8 cellular contexts compared by ENCODE assay signal in genomic region chr15:75577401-75578205, GRCh38. TPM values are rescaled to one million over a fixed set of nuclear protein-coding genes. Genes with fewer than 3 reads are reported as not detected.
DNase-seq lines count a peak whose midpoint lies in the region; ATAC-seq and TF ChIP-seq lines count a peak whose summit lies in the region.

No MANE protein-coding gene starts in this region.

- intact Hi-C loops in heart left ventricle (cut with DNase I) (loop anchor here in 8 of 10 donors (2.0 to 10.0 kb wide), 8 partner anchors 35 to 125 kb away; partner anchors contain the start of genes SIN3A (in 2 of the 8) and SNUPN (in 2 of the 8)), Right ventricle myocardium inferior (cut with DNase I) (loop anchor here (2.0 to 10.0 kb wide), 4 partner anchors 45 to 125 kb away; partner anchors contain the start of genes SIN3A and SNUPN)

- TF ChIP-seq CTCF in heart left ventricle (IDR thresholded peaks at IDR 0.05) (no peak), nephron (IDR thresholded peaks at IDR 0.05; ENCODE audit: unreplicated experiment in 3 of 3) (no peak)

- H3K27ac ChIP-seq in heart left ventricle = peak overlapping the region; percentile 80 to 98 (median 92)
- H3K27ac ChIP-seq in epithelial cell of prostate = peak overlapping the region; percentile 78

- H3K4me1 ChIP-seq in heart left ventricle = peaks cover 0 to 40% (median 20%) of the 10 kb centered on the region in 12 donors

- H3K27me3 Mint-ChIP-seq in nephron (ENCODE audit: low read depth) = no peaks in the 10 kb centered on the region

- peaks cover 17% of the 10 kb centered on the region for H3K4me1 Mint-ChIP-seq in nephron

- no peaks in the 10 kb centered on the region for H3K9me3 Mint-ChIP-seq in nephron

- H3K36me3 ChIP-seq in heart left ventricle = no peaks in the 10 kb centered on the region

- H3K27me3 ChIP-seq in heart left ventricle = no peaks in the 10 kb centered on the region

- H3K36me3 Mint-ChIP-seq in nephron (ENCODE audit: low read depth) = peaks cover 8% of the 10 kb centered on the region

- peak overlapping the region; percentile 68 to 100 (median 88) for H3K4me3 ChIP-seq in heart left ventricle

- H3K27ac Mint-ChIP-seq in nephron = peak overlapping the region; percentile 85 to 97 (median 94)

- ATAC-seq in heart left ventricle = peak in 1 of 4 donors; percentile 17
- ATAC-seq in Right ventricle myocardium inferior = no peak
- ATAC-seq in SK-N-SH treated with all-trans-retinoic acid at 6 μM for 48 hours = peak; percentile 62
- no peak for ATAC-seq in GM21825 (IDR thresholded peaks at IDR 0.05; ENCODE audit: unreplicated experiment)
- ATAC-seq in HG02885 (IDR thresholded peaks at IDR 0.05; ENCODE audit: poor library complexity, unreplicated experiment) = no peak

- DNase-seq in heart left ventricle (no peak), Right ventricle myocardium inferior (ENCODE audit: missing footprints) (no peak), epithelial cell of prostate (ENCODE audit: low read depth, low spot score) (no peak), SW 1271 (lab: John Stamatoyannopoulos, UW) (no peak)

- TF ChIP-seq POLR2A in heart left ventricle (IDR thresholded peaks at IDR 0.05) = no peak

- H3K4me3 Mint-ChIP-seq in nephron = peak overlapping the region; percentile 93 to 97 (median 94)

- WGBS in heart left ventricle, 4 donors = 7 to 9% (median 8%) methylated on average over 13 of the region's 13 CpGs

- no peaks in the 10 kb centered on the region for H3K9me3 ChIP-seq in heart left ventricle

TF ChIP-seq in SK-N-SH treated with all-trans-retinoic acid at 6 μM for 48 hours, 23 proteins besides CTCF, POLR2A, EP300 and RAD21:
- TF ChIP-seq CSDC2 (CRISPR knock-in tag; IDR thresholded peaks at IDR 0.05) (no peak), ZFP30 (CRISPR knock-in tag; IDR thresholded peaks at IDR 0.05) (no peak), CSRNP3 (CRISPR knock-in tag; IDR thresholded peaks at IDR 0.05) (no peak), CREB5 (CRISPR knock-in tag; IDR thresholded peaks at IDR 0.05; ENCODE audit: low read depth) (no peak), BACH2 (CRISPR knock-in tag; IDR thresholded peaks at IDR 0.05; ENCODE audit: borderline replicate concordance) (no peak), TOX (CRISPR knock-in tag; IDR thresholded peaks at IDR 0.05; ENCODE audit: borderline replicate concordance) (no peak), ZFP3 (CRISPR knock-in tag; IDR thresholded peaks at IDR 0.05) (no peak), TSHZ2 (CRISPR knock-in tag; IDR thresholded peaks at IDR 0.05) (no peak), PPARA (CRISPR knock-in tag; IDR thresholded peaks at IDR 0.05; ENCODE audit: borderline replicate concordance) (no peak), PATZ1 (CRISPR knock-in tag; IDR thresholded peaks at IDR 0.05; ENCODE audit: borderline replicate concordance) (no peak)

RNA-seq across cellular contexts. Expression of gene PTPN9, which starts 1.5 kb away (rescaled TPM):
- 10 to 100 TPM in 3 of 9 donors, 1 to 10 TPM in 6; 4.6 to 16.8 (median 8.8) TPM for total RNA-seq in heart left ventricle
- 1 to 10 TPM; 2.4 to 7.7 TPM for polyA plus RNA-seq in heart left ventricle
- 9.3 TPM for total RNA-seq in Right ventricle myocardium inferior

RNA-seq across cellular contexts. Expression of gene SNUPN, which starts 47.9 kb away (rescaled TPM):
- total RNA-seq in heart left ventricle (10 to 100 TPM; 13.2 to 21.6 (median 14.5) TPM), Right ventricle myocardium inferior (19.4 TPM)
- 10 to 100 TPM; 14.1 to 15.5 TPM for polyA plus RNA-seq in heart left ventricle
